In genomic region chr20:63326314-63327228, GRCh38 we compare ENCODE assay signal across 20 cellular contexts. TPM values are rescaled to one million over a fixed set of nuclear protein-coding genes. Genes with fewer than 3 reads are reported as not detected.
DNase-seq lines count a peak whose midpoint lies in the region; ATAC-seq, FAIRE-seq and TF ChIP-seq lines count a peak whose summit lies in the region.
"Had no signal": no experiment of that assay in that cellular context is flagged by ENCODE, and none has a peak within 500 bp of the region (broad histone marks: within the 10 kb centered on the region; RNA-seq: fewer than 3 reads in every experiment).

No MANE protein-coding gene starts in this region.

- H2BK20ac ChIP-seq in H1 (ENCODE audit: low read length), result no peak overlapping the region

- H3K23ac ChIP-seq in H1 (ENCODE audit: insufficient read length), result no peak overlapping the region

- H3K4me2 ChIP-seq in OCI-LY7 (ENCODE audit: low read length) (peak overlapping the region; percentile 29), H1 (ENCODE audit: insufficient read depth in 1 of 2, low read depth in 2 of 2, low read length in 2 of 2) (no peak overlapping the region)
- H3K4me2 ChIP-seq: A549 had no signal

- no peak overlapping the region for H3K4ac ChIP-seq in H1 (replicated peaks; ENCODE audit: insufficient read length, low read depth, low read length)

- FAIRE-seq in H1 (lab: Jason Lieb, UNC), result no peak
- no peak for FAIRE-seq in H54 (lab: Jason Lieb, UNC)
- FAIRE-seq: A549, GM12891 had no signal

- intact Hi-C loops in OCI-LY7 (cut with micrococcal nuclease; ENCODE audit: unreplicated experiment), result no loop called here
- intact Hi-C loops in spleen (cut with DNase I; ENCODE audit: low total_unique reads), result no loop called here
- intact Hi-C loops in mucosa of descending colon (cut with DNase I, micrococcal nuclease), result no loop called here

- H3K56ac ChIP-seq in H1 (replicated peaks; ENCODE audit: insufficient read length, low read depth, low read length), result no peak overlapping the region

- no peak overlapping the region for H3K9ac ChIP-seq in H1 (replicated peaks in 1 of 4; ENCODE audit: extremely low read depth in 1 of 4, low read depth in 3 of 4, low read length in 3 of 4)

- no peaks in the 10 kb centered on the region for H3K79me1 ChIP-seq in H1 (ENCODE audit: low read depth, low read length)

- WGBS in H1 (ENCODE audit: extremely low coverage in 1 of 2, insufficient coverage in 1 of 2, insufficient read length in 1 of 2, insufficient replicate concordance in 2 of 2, low coverage in 1 of 2, low lambda C conversion rate in 2 of 2, missing lambda C conversion rate in 1 of 2), 2 experiments, result 92% methylated on average over 13 of the region's 15 CpGs; no CpG with 5 or more reads in 1 of the 2 experiments
- WGBS in spleen, 5 donors, result 66 to 78% (median 72%) methylated on average over 11 to 15 of the region's 15 CpGs

- H3K27me3 ChIP-seq in H1 (replicated peaks in 1 of 4; ENCODE audit: control insufficient read depth in 3 of 4, extremely low read depth in 1 of 4, insufficient read depth in 3 of 4, low read length in 3 of 4) (no peaks in the 10 kb centered on the region), spleen (replicated peaks in 1 of 7) (peaks cover 0 to 36% (median 0%) of the 10 kb centered on the region in 7 donors)
- H3K27me3 ChIP-seq: body of pancreas had no signal

- H3K23me2 ChIP-seq in H1 (ENCODE audit: low read depth, low read length), result no peaks in the 10 kb centered on the region

- H2BK12ac ChIP-seq in H1 (ENCODE audit: low read depth, low read length), result no peak overlapping the region

- no peaks in the 10 kb centered on the region for H3K9me2 ChIP-seq in OCI-LY7 (ENCODE audit: insufficient read depth, low read length)

- H3K18ac ChIP-seq in H1 (ENCODE audit: extremely low read depth, low read length), result no peak overlapping the region; the same call in 1 of the 2 replicates

- no peak overlapping the region for H3K4me3 Mint-ChIP-seq in activated CD8-positive, alpha-beta memory T cell treated with anti-CD3 and anti-CD28 coated beads, Interleukin-2, amount 10 ng/mL, durations not matched to agents 7 days and 5 days
- H3K4me3 Mint-ChIP-seq: activated T-cell treated with anti-CD3 and anti-CD28 coated beads, Interleukin-2, amount 50 U/mL, for 4 hours; neural crest cell had no signal

- CTCF ChIA-PET in activated CD8-positive, alpha-beta memory T cell treated with anti-CD3 and anti-CD28 coated beads, Interleukin-2, amount 10 ng/mL, durations not matched to agents 7 days and 5 days (lab: Charles Lee), result interaction anchor here (1.0 kb wide), 1 partner anchor 103 kb away, joined by 4 read pairs; no protein-coding TSS in a partner anchor
- CTCF ChIA-PET in OCI-LY7 (lab: Charles Lee; ENCODE audit: unreplicated experiment) (no interaction called here), H1 (lab: Charles Lee; ENCODE audit: partially characterized antibody) (interaction anchor here (0.9 to 5.9 kb wide), 3 partner anchors 17 to 144 kb away, joined by 3 to 43 read pairs (median 14); no protein-coding TSS in a partner anchor)

- 0 out of 2 replicates have a peak overlapping the region, but pooled peaks have one; percentile 46 for H2BK15ac ChIP-seq in H1 (ENCODE audit: low read length)

- TF ChIP-seq EP300 in H1 (IDR thresholded peaks at IDR 0.05; ENCODE audit: borderline replicate concordance in 1 of 2, low read depth in 2 of 2, low read length in 2 of 2), result no peak

- H2AK5ac ChIP-seq in H1 (ENCODE audit: low read depth, low read length), result no peak overlapping the region

- peaks cover 19% of the 10 kb centered on the region for H3K4me1 ChIP-seq in OCI-LY7 (ENCODE audit: insufficient read depth, low read length, poor library complexity, severe bottlenecking)
- H3K4me1 ChIP-seq in H1 (replicated peaks in 1 of 4; ENCODE audit: control insufficient read depth in 3 of 4, insufficient read depth in 4 of 4, low read length in 3 of 4), result peaks cover 0 to 5% (median 1%) of the 10 kb centered on the region in 4 experiments; a peak in 3 of 7 replicates
- peaks cover 0 to 31% (median 11%) of the 10 kb centered on the region in 6 donors for H3K4me1 ChIP-seq in spleen
- no peaks in the 10 kb centered on the region for H3K4me1 ChIP-seq in mucosa of descending colon (ENCODE audit: low read depth)
- H3K4me1 ChIP-seq: A549, body of pancreas had no signal

- H4K8ac ChIP-seq in H1 (ENCODE audit: extremely low read depth, insufficient read depth, low read length), result no peak overlapping the region

- no TSS peak for BruUV-seq in OCI-LY7 (replicated peaks; lab: Mats Ljungman, UMichigan)

- H3K4me3 ChIP-seq in OCI-LY7 (ENCODE audit: low read depth, low read length, poor library complexity, severe bottlenecking) (peak overlapping the region; percentile 20), H1 (ENCODE audit: extremely low read depth in 1 of 4, insufficient read depth in 2 of 4, low read depth in 3 of 4, low read length in 4 of 4) (no peak overlapping the region), spleen (peak overlapping the region in 1 of 8 donors; percentile 0), mucosa of descending colon (no peak overlapping the region)
- H3K4me3 ChIP-seq: A549, body of pancreas had no signal

- peaks cover 4% of the 10 kb centered on the region for H3K4me1 Mint-ChIP-seq in activated CD8-positive, alpha-beta memory T cell treated with anti-CD3 and anti-CD28 coated beads, Interleukin-2, amount 10 ng/mL, durations not matched to agents 7 days and 5 days

- peak overlapping the region; percentile 2 for H4K5ac ChIP-seq in H1 (ENCODE audit: insufficient read length, low read depth, low read length)

- no peak overlapping the region for H2BK120ac ChIP-seq in H1 (replicated peaks; ENCODE audit: low read depth, low read length)

- H3K9me3 ChIP-seq in OCI-LY7 (ENCODE audit: low read length), result no peaks in the 10 kb centered on the region
- H3K9me3 ChIP-seq in H1 (ENCODE audit: insufficient read depth in 2 of 2, low read depth in 1 of 2, low read length in 1 of 2), result peaks cover 0 to 5% of the 10 kb centered on the region in 2 experiments; a peak in 1 of 4 replicates
- H3K9me3 ChIP-seq in spleen, result peaks cover 0 to 21% (median 12%) of the 10 kb centered on the region in 8 donors
- H3K9me3 ChIP-seq in mucosa of descending colon, result no peaks in the 10 kb centered on the region
- H3K9me3 ChIP-seq: A549, body of pancreas had no signal

- no peak for TF ChIP-seq POLR2A in H1 (IDR thresholded peaks at IDR 0.05; ENCODE audit: control extremely low read depth in 1 of 2, low read depth in 2 of 2, low read length in 2 of 2)
- TF ChIP-seq POLR2A in spleen (IDR thresholded peaks at IDR 0.05), result no peak
- no peak for TF ChIP-seq POLR2A in H54 (IDR thresholded peaks at IDR 0.05; ENCODE audit: low read depth, low read length)

- POLR2A ChIA-PET in OCI-LY7 (lab: Charles Lee), result no interaction called here
- POLR2A ChIA-PET in H1 (lab: Charles Lee; ENCODE audit: partially characterized antibody), result interaction anchor here (0.6 kb wide), 1 partner anchor 99 kb away, joined by 4 read pairs; no protein-coding TSS in a partner anchor

- peaks cover 21% of the 10 kb centered on the region for H3K27me3 Mint-ChIP-seq in activated CD8-positive, alpha-beta memory T cell treated with anti-CD3 and anti-CD28 coated beads, Interleukin-2, amount 10 ng/mL, durations not matched to agents 7 days and 5 days

- no peak for DNase-seq in activated CD8-positive, alpha-beta memory T cell treated with anti-CD3 and anti-CD28 coated beads, Interleukin-2, amount 10 ng/mL, durations not matched to agents 7 days and 5 days
- DNase-seq in activated CD8-positive, alpha-beta memory T cell treated with anti-CD3 and anti-CD28 coated beads, Interleukin-2, amount 50 U/mL, for 48 hours, result no peak
- DNase-seq in OCI-LY7 (ENCODE audit: low spot score) (peak; percentile 48), H1 (ENCODE audit: low read depth in 1 of 2, low spot score in 2 of 2) (no peak), spleen (no peak), mucosa of descending colon (no peak), NCI-H146 treated with DMSO at 0.1 percent for 48 hours (lab: John Stamatoyannopoulos, UW; ENCODE audit: unreplicated experiment) (no peak), H54 (ENCODE audit: insufficient read length, low spot score) (no peak)
- DNase-seq: activated T-cell treated with anti-CD3 and anti-CD28 coated beads, Interleukin-2, amount 50 U/mL, for 4 hours; DMS53; NCI-H1092 treated with DMSO at 0.1 percent for 48 hours had no signal

- TF ChIP-seq RAD21 in H1 (IDR thresholded peaks at IDR 0.05 in 1 of 2, conservative IDR thresholded peaks at IDR 0.05 in 1 of 2; ENCODE audit: low read depth in 2 of 2, low read length in 2 of 2), result no peak

- peak overlapping the region; percentile 63 for H3K27ac ChIP-seq in OCI-LY7 (ENCODE audit: low read depth, low read length, poor library complexity, severe bottlenecking)
- H3K27ac ChIP-seq in H1 (ENCODE audit: low read depth, low read length), result no peak overlapping the region
- peak overlapping the region; percentile 38 to 91 (median 76) for H3K27ac ChIP-seq in spleen
- H3K27ac ChIP-seq: body of pancreas had no signal

- H3K27ac Mint-ChIP-seq in activated CD8-positive, alpha-beta memory T cell treated with anti-CD3 and anti-CD28 coated beads, Interleukin-2, amount 10 ng/mL, durations not matched to agents 7 days and 5 days, result peak overlapping the region; percentile 80

- H2AFZ ChIP-seq in OCI-LY7 (ENCODE audit: low read length), result no peak overlapping the region; the same call in 1 of the 2 replicates
- H2AFZ ChIP-seq in H1 (ENCODE audit: low read length), result no peak overlapping the region

- H3K79me2 ChIP-seq in OCI-LY7 (ENCODE audit: insufficient read depth, low read depth, low read length), result no peaks in the 10 kb centered on the region
- no peaks in the 10 kb centered on the region for H3K79me2 ChIP-seq in H1 (ENCODE audit: control insufficient read depth in 1 of 2, insufficient read depth in 2 of 2, low read length in 2 of 2)

- no peak overlapping the region for H3K14ac ChIP-seq in H1 (ENCODE audit: insufficient read length)

- H3K9me3 Mint-ChIP-seq in activated CD8-positive, alpha-beta memory T cell treated with anti-CD3 and anti-CD28 coated beads, Interleukin-2, amount 10 ng/mL, durations not matched to agents 7 days and 5 days (ENCODE audit: low read depth), result peaks cover 1% of the 10 kb centered on the region

- H3K36me3 Mint-ChIP-seq in activated CD8-positive, alpha-beta memory T cell treated with anti-CD3 and anti-CD28 coated beads, Interleukin-2, amount 10 ng/mL, durations not matched to agents 7 days and 5 days, result peaks cover under 1% of the 10 kb centered on the region

- ATAC-seq in activated CD8-positive, alpha-beta memory T cell treated with anti-CD3 and anti-CD28 coated beads, Interleukin-2, amount 10 ng/mL, durations not matched to agents 7 days and 5 days, result no peak
- no peak for ATAC-seq in mucosa of descending colon
- ATAC-seq: A549; activated T-cell treated with anti-CD3 and anti-CD28 coated beads, Interleukin-2, amount 50 U/mL, for 4 hours; body of pancreas; Panc1 had no signal

- H4K20me1 ChIP-seq in OCI-LY7 (ENCODE audit: insufficient read depth, low read length), result no peaks in the 10 kb centered on the region
- H4K20me1 ChIP-seq in H1 (replicated peaks in 1 of 2; ENCODE audit: control insufficient read depth in 1 of 2, insufficient read depth in 2 of 2, low read length in 2 of 2), result no peaks in the 10 kb centered on the region

- H2BK5ac ChIP-seq in H1 (ENCODE audit: low read depth, low read length), result no peak overlapping the region

- H4K91ac ChIP-seq in H1 (replicated peaks; ENCODE audit: insufficient read length, low read length), result peak overlapping the region; percentile 54

- H3K36me3 ChIP-seq in OCI-LY7 (ENCODE audit: insufficient read depth, low read length), result no peaks in the 10 kb centered on the region
- H3K36me3 ChIP-seq in H1 (ENCODE audit: control insufficient read depth in 2 of 4, insufficient read depth in 4 of 4, low read length in 3 of 4), result no peaks in the 10 kb centered on the region
- H3K36me3 ChIP-seq in spleen, result no peaks in the 10 kb centered on the region
- no peaks in the 10 kb centered on the region for H3K36me3 ChIP-seq in mucosa of descending colon (ENCODE audit: low read depth)

- TF ChIP-seq CTCF in OCI-LY7 (conservative IDR thresholded peaks at IDR 0.05; ENCODE audit: low read length) (no peak), H1 (IDR thresholded peaks at IDR 0.05; ENCODE audit: control extremely low read depth in 1 of 3, insufficient read depth in 1 of 3, low read depth in 1 of 3, low read length in 3 of 3) (no peak), spleen (IDR thresholded peaks at IDR 0.05 in 8 of 11, conservative IDR thresholded peaks at IDR 0.05 in 3 of 11) (no peak), mucosa of descending colon (IDR thresholded peaks at IDR 0.05) (no peak)

RNA-seq across cellular contexts. Expression of gene COL20A1, which starts 33.6 kb away (rescaled TPM):
- total RNA-seq in activated CD8-positive, alpha-beta memory T cell treated with anti-CD3 and anti-CD28 coated beads, Interleukin-2, amount 10 ng/mL, durations not matched to agents 7 days and 5 days, result not detected
- total RNA-seq in OCI-LY7 (2014; rRNA removed; shearing (Covaris generic)), result not detected in 2 replicates
- total RNA-seq in OCI-LY7 (2022) (0.09 and 0.15 TPM in 2 replicates), spleen (1 to 10 TPM in 2 of 7 donors, under 1 TPM in 3, not detected in 2; 0.23 to 2.1 (median 0.77) TPM), mucosa of descending colon (not detected)
- 0.17 and 0.19 TPM in 2 replicates for total RNA-seq in H1 (2021; fragmentation: NEBNext Ultra II Directional; extraction: Animal tissue kit (Norgen Biotek cat#: 25700))
- polyA plus RNA-seq in H1 (2011; rRNA removed) (0.21 and 0.61 TPM in 2 replicates), spleen (under 1 TPM; 0.12 to 0.77 (median 0.43) TPM)
- polyA plus RNA-seq in H1 (2011; cell fraction: cytosol; rRNA removed), result 0.41 TPM
- 5.9 TPM for polyA plus RNA-seq in H1 (2011; cell fraction: nucleus; rRNA removed)
- 0.08 to 1.0 TPM (median 0.66 TPM) in 4 replicates for polyA plus RNA-seq in H1 (2012, experiment 1 of 2)
- 0.07 TPM for polyA plus RNA-seq in H1 (2012, experiment 2 of 2)
- 0.06 TPM for polyA plus RNA-seq in H1 (2013, experiment 1 of 2)
- 0.06 TPM for polyA plus RNA-seq in H1 (2013, experiment 2 of 2)
- polyA minus RNA-seq in H1 (2011; rRNA and poly(A)+ RNA removed), result 0.07 and 0.09 TPM in 2 replicates
- polyA minus RNA-seq in H1 (2011; cell fraction: cytosol; rRNA and poly(A)+ RNA removed), result 0.37 TPM
- polyA minus RNA-seq in H1 (2011; cell fraction: nucleus; rRNA and poly(A)+ RNA removed), result 1.9 TPM
- total RNA-seq: activated T-cell treated with anti-CD3 and anti-CD28 coated beads, Interleukin-2, amount 50 U/mL, for 4 hours; body of pancreas; glomerular endothelial cell; HT1080; kidney epithelial cell; ureter had no signal

RNA-seq across cellular contexts. Expression of gene CHRNA4, which starts 34.6 kb away (rescaled TPM):
- total RNA-seq in activated CD8-positive, alpha-beta memory T cell treated with anti-CD3 and anti-CD28 coated beads, Interleukin-2, amount 10 ng/mL, durations not matched to agents 7 days and 5 days, result not detected
- total RNA-seq in OCI-LY7 (2014; rRNA removed; shearing (Covaris generic)), result not detected in 2 replicates
- total RNA-seq in OCI-LY7 (2022) (not detected in 2 replicates), spleen (10 to 100 TPM in 1 of 7 donors, 1 to 10 TPM in 4, under 1 TPM in 2; 0.74 to 13.8 (median 1.7) TPM), mucosa of descending colon (not detected)
- 2.7 and 5.7 TPM in 2 replicates for total RNA-seq in H1 (2021; fragmentation: NEBNext Ultra II Directional; extraction: Animal tissue kit (Norgen Biotek cat#: 25700))
- polyA plus RNA-seq in H1 (2011; rRNA removed) (4.3 and 5.0 TPM in 2 replicates), spleen (under 1 TPM in 2 of 3 donors, not detected in 1; 0.15 to 0.86 TPM)
- 1.8 TPM for polyA plus RNA-seq in H1 (2011; cell fraction: cytosol; rRNA removed)
- 4.9 TPM for polyA plus RNA-seq in H1 (2011; cell fraction: nucleus; rRNA removed)
- polyA plus RNA-seq in H1 (2012, experiment 1 of 2), result 2.0 to 4.0 TPM (median 2.5 TPM) in 4 replicates
- polyA plus RNA-seq in H1 (2012, experiment 2 of 2), result 1.6 TPM
- polyA plus RNA-seq in H1 (2013, experiment 1 of 2), result 4.1 TPM
- 3.8 TPM for polyA plus RNA-seq in H1 (2013, experiment 2 of 2)
- polyA minus RNA-seq in H1 (2011; rRNA and poly(A)+ RNA removed), result 5.6 and 11.1 TPM in 2 replicates
- 8.4 TPM for polyA minus RNA-seq in H1 (2011; cell fraction: cytosol; rRNA and poly(A)+ RNA removed)
- 4.4 TPM for polyA minus RNA-seq in H1 (2011; cell fraction: nucleus; rRNA and poly(A)+ RNA removed)
- total RNA-seq: activated T-cell treated with anti-CD3 and anti-CD28 coated beads, Interleukin-2, amount 50 U/mL, for 4 hours; body of pancreas; glomerular endothelial cell; HT1080; kidney epithelial cell; ureter had no signal

RNA-seq across cellular contexts. Expression of gene ARFGAP1, which starts 54.0 kb away (rescaled TPM):
- 10 to 100 TPM; 79.6 to 90.2 TPM for total RNA-seq in activated CD8-positive, alpha-beta memory T cell treated with anti-CD3 and anti-CD28 coated beads, Interleukin-2, amount 10 ng/mL, durations not matched to agents 7 days and 5 days
- 50.4 and 57.9 TPM in 2 replicates for total RNA-seq in OCI-LY7 (2014; rRNA removed; shearing (Covaris generic))
- total RNA-seq in OCI-LY7 (2022), result 105 and 116 TPM in 2 replicates
- total RNA-seq in H1 (2021; fragmentation: NEBNext Ultra II Directional; extraction: Animal tissue kit (Norgen Biotek cat#: 25700)), result 93.0 and 100 TPM in 2 replicates
- polyA plus RNA-seq in H1 (2011; rRNA removed), result 93.7 and 136 TPM in 2 replicates
- polyA plus RNA-seq in H1 (2011; cell fraction: cytosol; rRNA removed), result 110 TPM
- polyA plus RNA-seq in H1 (2011; cell fraction: nucleus; rRNA removed), result 723 TPM
- 84.2 to 119 TPM (median 111 TPM) in 4 replicates for polyA plus RNA-seq in H1 (2012, experiment 1 of 2)
- 65.8 TPM for polyA plus RNA-seq in H1 (2012, experiment 2 of 2)
- 59.7 TPM for polyA plus RNA-seq in H1 (2013, experiment 1 of 2)
- 49.0 TPM for polyA plus RNA-seq in H1 (2013, experiment 2 of 2)
- polyA minus RNA-seq in H1 (2011; rRNA and poly(A)+ RNA removed), result 37.5 and 49.1 TPM in 2 replicates
- 44.3 TPM for polyA minus RNA-seq in H1 (2011; cell fraction: cytosol; rRNA and poly(A)+ RNA removed)
- polyA minus RNA-seq in H1 (2011; cell fraction: nucleus; rRNA and poly(A)+ RNA removed), result 123 TPM
- 100 to 1,000 TPM in 3 of 7 donors, 10 to 100 TPM in 4; 51.9 to 105 (median 91.7) TPM for total RNA-seq in spleen
- 100 to 1,000 TPM in 2 of 3 donors, 10 to 100 TPM in 1; 44.4 to 165 (median 112) TPM for polyA plus RNA-seq in spleen
- total RNA-seq in mucosa of descending colon, result 10 to 100 TPM; 76.5 to 85.8 (median 82.4) TPM
